In genomic region chr5:37738057-37738691, GRCh38 we compare ENCODE assay signal across 8 cellular contexts.
DNase-seq lines count a peak whose midpoint lies in the region; ATAC-seq, FAIRE-seq and TF ChIP-seq lines count a peak whose summit lies in the region.

No MANE protein-coding gene starts in this region.

- peak overlapping the region; percentile 66 for H3K9ac ChIP-seq in skeletal muscle satellite cell (ENCODE audit: low read depth, low read length)

- peak; percentile 96 for ATAC-seq in GM19035 (IDR thresholded peaks at IDR 0.05; ENCODE audit: unreplicated experiment)
- peak; percentile 94 for ATAC-seq in HG03175 (IDR thresholded peaks at IDR 0.05; ENCODE audit: unreplicated experiment)

- H3K4me1 ChIP-seq in skeletal muscle satellite cell (ENCODE audit: control insufficient read depth, insufficient read depth, low read length), result peaks cover 47% of the 10 kb centered on the region

- H3K9me3 ChIP-seq in skeletal muscle satellite cell (replicated peaks; ENCODE audit: low read length), result no peaks in the 10 kb centered on the region

- FAIRE-seq in endometrium (lab: Jason Lieb, UNC), result peak; percentile 69

- H3K4me3 ChIP-seq in skeletal muscle satellite cell (ENCODE audit: low read length), result peak overlapping the region; percentile 40

- H3K27ac ChIP-seq in C4-2B, result peak overlapping the region; percentile 53; the same call in 1 of the 2 replicates

- no peaks in the 10 kb centered on the region for H3K36me3 ChIP-seq in skeletal muscle satellite cell (ENCODE audit: insufficient read depth, low read length)

- H3K27me3 ChIP-seq in skeletal muscle satellite cell (ENCODE audit: control insufficient read depth, insufficient read depth, low read length), result no peaks in the 10 kb centered on the region

- peak overlapping the region; percentile 61 for H3K4me2 ChIP-seq in skeletal muscle satellite cell (ENCODE audit: low read length)

- no peak for TF ChIP-seq CTCF in C4-2B (conservative IDR thresholded peaks at IDR 0.05)

- peak; percentile 73 for DNase-seq in NOMO-1 treated with dmso at 0.1 percent for 144 hours (lab: John Stamatoyannopoulos, UW; ENCODE audit: unreplicated experiment)
- DNase-seq in NCI-H2227 (lab: John Stamatoyannopoulos, UW; ENCODE audit: unreplicated experiment), result no peak
- DNase-seq in DMS153 treated with DMSO at 0.1 percent for 48 hours (lab: John Stamatoyannopoulos, UW; ENCODE audit: unreplicated experiment), result no peak
